20 cellular contexts compared by ENCODE assay signal in genomic region chr2:230921806-230922595, GRCh38. TPM values are rescaled to one million over a fixed set of nuclear protein-coding genes. Genes with fewer than 3 reads are reported as not detected.
DNase-seq lines count a peak whose midpoint lies in the region; ATAC-seq and FAIRE-seq lines count a peak whose summit lies in the region.
"Had no signal": no experiment of that assay in that cellular context is flagged by ENCODE, and none has a peak within 500 bp of the region (broad histone marks: within the 10 kb centered on the region; RNA-seq: fewer than 3 reads in every experiment).

No MANE protein-coding gene starts in this region.

- H3K27ac ChIP-seq in CD8-positive, alpha-beta memory T cell (ENCODE audit: low read depth, low read length) = no peak overlapping the region
- H3K27ac ChIP-seq: BLaER1 had no signal

- H3K27me3 Mint-ChIP-seq in CD8-positive, alpha-beta memory T cell = peaks cover 8 to 22% of the 10 kb centered on the region in 2 donors
- H3K27me3 Mint-ChIP-seq in activated T-cell treated with anti-CD3 and anti-CD28 coated beads, Interleukin-2, amount 50 U/mL, for 72 hours (ENCODE audit: low read depth) = peaks cover 19% of the 10 kb centered on the region

- H3K9me3 Mint-ChIP-seq in CD8-positive, alpha-beta memory T cell = no peaks in the 10 kb centered on the region
- H3K9me3 Mint-ChIP-seq in activated T-cell treated with anti-CD3 and anti-CD28 coated beads, Interleukin-2, amount 50 U/mL, for 72 hours = no peaks in the 10 kb centered on the region

- no peaks in the 10 kb centered on the region for H3K9me3 ChIP-seq in CD8-positive, alpha-beta memory T cell (ENCODE audit: low read length)
- H3K9me3 ChIP-seq: BLaER1 had no signal

- ATAC-seq in activated T-cell treated with anti-CD3 and anti-CD28 coated beads, Interleukin-2, amount 50 U/mL, for 72 hours (replicated peaks in 1 of 2) = no peak
- no peak for ATAC-seq in HG03196 (IDR thresholded peaks at IDR 0.05; ENCODE audit: unreplicated experiment)
- ATAC-seq: right cardiac atrium had no signal

- H3K4me1 ChIP-seq in CD8-positive, alpha-beta memory T cell (ENCODE audit: insufficient read depth, low read length) = peaks cover 21% of the 10 kb centered on the region

- H3K36me3 Mint-ChIP-seq in CD8-positive, alpha-beta memory T cell = peaks cover 0 to 9% (median 0%) of the 10 kb centered on the region in 3 donors
- peaks cover 0 to 2% of the 10 kb centered on the region in 2 donors for H3K36me3 Mint-ChIP-seq in activated T-cell treated with anti-CD3 and anti-CD28 coated beads, Interleukin-2, amount 50 U/mL, for 72 hours (ENCODE audit: insufficient read depth in 2 of 2)
- H3K36me3 Mint-ChIP-seq: immature natural killer cell had no signal

- intact Hi-C loops in posterior vena cava (cut with DNase I) = no loop called here

- CTCF ChIA-PET in CD8-positive, alpha-beta memory T cell (lab: Charles Lee) = interaction anchor here (1.0 to 3.5 kb wide), 4 partner anchors 26 to 98 kb away, joined by 3 to 13 read pairs (median 10); no protein-coding TSS in a partner anchor

- no peak overlapping the region for H3K4me3 ChIP-seq in CD8-positive, alpha-beta memory T cell (ENCODE audit: low read length)
- H3K4me3 ChIP-seq: BLaER1 had no signal

- peak overlapping the region in 4 of 8 donors; percentile 38 to 76 (median 64) for H3K27ac Mint-ChIP-seq in CD8-positive, alpha-beta memory T cell
- H3K27ac Mint-ChIP-seq in activated T-cell treated with anti-CD3 and anti-CD28 coated beads, Interleukin-2, amount 50 U/mL, for 72 hours = no peak overlapping the region

- no peaks in the 10 kb centered on the region for H3K27me3 ChIP-seq in CD8-positive, alpha-beta memory T cell (ENCODE audit: insufficient read depth, low read length, poor library complexity, severe bottlenecking)
- H3K27me3 ChIP-seq: BLaER1 had no signal

- H3K4me1 Mint-ChIP-seq in CD8-positive, alpha-beta memory T cell = peaks cover 43 to 82% (median 66%) of the 10 kb centered on the region in 3 donors
- peaks cover 86% of the 10 kb centered on the region for H3K4me1 Mint-ChIP-seq in activated T-cell treated with anti-CD3 and anti-CD28 coated beads, Interleukin-2, amount 50 U/mL, for 72 hours (ENCODE audit: low read depth)
- H3K4me1 Mint-ChIP-seq: immature natural killer cell had no signal

- peak; percentile 28 for FAIRE-seq in GM19239 (lab: Jason Lieb, UNC)

- peak overlapping the region; percentile 32 to 94 (median 59) for H3K4me3 Mint-ChIP-seq in CD8-positive, alpha-beta memory T cell
- H3K4me3 Mint-ChIP-seq in activated T-cell treated with anti-CD3 and anti-CD28 coated beads, Interleukin-2, amount 50 U/mL, for 72 hours = peak overlapping the region; percentile 42 to 82
- H3K4me3 Mint-ChIP-seq: immature natural killer cell had no signal

- POLR2A ChIA-PET in CD8-positive, alpha-beta memory T cell (lab: Charles Lee) = interaction anchor here (0.6 kb wide), 1 partner anchor 11 kb away, joined by 3 read pairs; no protein-coding TSS in a partner anchor

- H3K36me3 ChIP-seq in CD8-positive, alpha-beta memory T cell (ENCODE audit: insufficient read depth, low read length) = no peaks in the 10 kb centered on the region
- H3K36me3 ChIP-seq: BLaER1 had no signal

- DNase-seq in CD8-positive, alpha-beta memory T cell = no peak
- DNase-seq in GM19239 (ENCODE audit: insufficient read length, low spot score) = no peak
- DNase-seq in activated T-cell treated with anti-CD3 and anti-CD28 coated beads, Interleukin-2, amount 50 U/mL, for 72 hours = no peak
- peak; percentile 60 for DNase-seq in posterior vena cava (ENCODE audit: low spot score)
- DNase-seq in NK-92 (lab: John Stamatoyannopoulos, UW; ENCODE audit: unreplicated experiment) = no peak
- DNase-seq in iPS-NIHi7 (ENCODE audit: extremely low spot score) = no peak
- DNase-seq: amygdala; DMS79; erythroblast; immature natural killer cell; mesendoderm; NCI-H1092; NCI-H226; SHP77 treated with DMSO at 0.1 percent for 48 hours; stimulated activated CD4-positive, alpha-beta T cell treated with anti-CD3 and anti-CD28 coated beads, Interleukin-4, amount 100 ng/mL, for 24 hours; T-helper 9 cell had no signal

RNA-seq across cellular contexts. Expression of gene GPR55, which starts 3.0 kb away (rescaled TPM):
- 10 to 100 TPM; 11.1 to 11.6 TPM for total RNA-seq in CD8-positive, alpha-beta memory T cell
- polyA plus RNA-seq in CD8-positive, alpha-beta memory T cell = 3.5 TPM
- total RNA-seq in activated T-cell treated with anti-CD3 and anti-CD28 coated beads, Interleukin-2, amount 50 U/mL, for 72 hours = 1 to 10 TPM; 6.8 to 9.8 TPM
- under 1 TPM; 0.14 to 0.19 TPM for total RNA-seq in posterior vena cava
- total RNA-seq: glomerular endothelial cell had no signal
- polyA plus RNA-seq: immature natural killer cell, right cardiac atrium had no signal

RNA-seq across cellular contexts. Expression of gene ITM2C, which starts 57.3 kb away (rescaled TPM):
- 10 to 100 TPM; 56.1 to 58.6 TPM for total RNA-seq in CD8-positive, alpha-beta memory T cell
- polyA plus RNA-seq in CD8-positive, alpha-beta memory T cell = 50.1 TPM
- total RNA-seq in activated T-cell treated with anti-CD3 and anti-CD28 coated beads, Interleukin-2, amount 50 U/mL, for 72 hours = 10 to 100 TPM; 42.8 to 58.7 TPM
- total RNA-seq in posterior vena cava = 10 to 100 TPM; 54.7 to 64.9 TPM

Comparison
In these comparisons a context has a peak if more than half of its experiments do, and no peak if none do; other contexts are left out.
1. RNA of gene GPR55, which starts 3.0 kb away (total RNA-seq): 11.1 to 11.6 TPM in CD8-positive, alpha-beta memory T cell and 6.8 to 9.8 TPM in activated T-cell treated with anti-CD3 and anti-CD28 coated beads, Interleukin-2, amount 50 U/mL, for 72 hours; 0.14 to 0.19 TPM in posterior vena cava; every median in the first group is over 4 times any median in the second.